ENCODE assay signal across 10 cellular contexts in the genomic region with DNA sequence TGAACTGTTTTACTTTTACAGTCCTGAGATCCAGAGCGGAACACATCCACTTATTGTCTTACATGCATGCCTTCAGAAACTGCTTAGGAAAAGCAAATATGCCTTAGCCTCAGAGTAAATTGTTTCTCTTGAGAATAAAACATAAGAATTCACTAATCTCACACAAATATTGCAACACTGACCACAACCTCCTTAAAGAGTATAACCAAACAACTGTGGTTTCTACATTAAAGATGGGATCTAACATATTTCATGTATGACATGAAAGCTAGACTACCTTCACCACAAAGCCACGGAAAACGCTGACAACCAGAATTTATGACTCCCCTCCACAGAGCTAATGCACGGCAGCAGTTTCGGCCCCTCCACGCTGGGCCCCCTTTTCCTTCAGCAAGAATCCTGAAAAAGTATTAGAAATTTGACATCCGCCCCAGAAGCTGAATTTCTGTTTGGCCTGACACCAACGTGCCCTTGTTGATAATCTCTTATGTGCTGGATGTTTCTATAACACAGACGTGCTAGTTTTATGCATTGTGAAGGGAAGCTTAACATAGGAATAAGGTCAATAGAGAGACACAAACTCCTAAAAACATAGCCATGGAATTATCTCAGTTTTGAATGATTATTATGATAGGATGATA.
DNase-seq lines count a peak whose midpoint lies in the region; ATAC-seq, FAIRE-seq and TF ChIP-seq lines count a peak whose summit lies in the region.
"Had no signal": no experiment of that assay in that cellular context is flagged by ENCODE, and none has a peak within 500 bp of the region (broad histone marks: within the 10 kb centered on the region; RNA-seq: fewer than 3 reads in every experiment).

No MANE protein-coding gene starts in this region.

- TF ChIP-seq CTCF in HepG2 (CRISPR knock-in tag; IDR thresholded peaks at IDR 0.05) (no peak), right lobe of liver (IDR thresholded peaks at IDR 0.05) (no peak), RWPE2 (IDR thresholded peaks at IDR 0.05; ENCODE audit: poor library complexity, severe bottlenecking) (no peak), fibroblast of the aortic adventitia (IDR thresholded peaks at IDR 0.05; ENCODE audit: insufficient read depth, low read length) (no peak), upper lobe of right lung (IDR thresholded peaks at IDR 0.05) (no peak)

- no peak for ATAC-seq in HepG2
- no peak for ATAC-seq in right lobe of liver
- peak; percentile 92 for ATAC-seq in RWPE2 (ENCODE audit: low read depth)
- ATAC-seq in upper lobe of right lung = peak; percentile 33

- H3K27ac ChIP-seq in HepG2 (ENCODE audit: extremely low read length, insufficient read depth, low read length) (no peak overlapping the region), right lobe of liver (no peak overlapping the region), RWPE2 (ENCODE audit: poor library complexity, severe bottlenecking) (no peak overlapping the region), upper lobe of right lung (no peak overlapping the region)

- H3K9me3 ChIP-seq in HepG2 (ENCODE audit: low read length) = no peaks in the 10 kb centered on the region
- H3K9me3 ChIP-seq in right lobe of liver = no peaks in the 10 kb centered on the region
- peaks cover 10% of the 10 kb centered on the region for H3K9me3 ChIP-seq in RWPE2 (ENCODE audit: severe bottlenecking)
- no peaks in the 10 kb centered on the region for H3K9me3 ChIP-seq in upper lobe of right lung

- no peak for DNase-seq in HepG2 (ENCODE audit: low spot score)
- DNase-seq in right lobe of liver = no peak
- DNase-seq in RWPE2 (ENCODE audit: low spot score) = no peak
- peak; percentile 93 for DNase-seq in fibroblast of the aortic adventitia (ENCODE audit: low read depth)
- no peak for DNase-seq in upper lobe of right lung
- no peak for DNase-seq in hippocampal formation (lab: John Stamatoyannopoulos, UW)
- no peak for DNase-seq in pons (ENCODE audit: low spot score)
- DNase-seq in DMS53 treated with DMSO at 0.1 percent for 48 hours (lab: John Stamatoyannopoulos, UW; ENCODE audit: unreplicated experiment) = no peak
- DNase-seq: activated CD8-positive, alpha-beta memory T cell treated with anti-CD3 and anti-CD28 coated beads for 24 hours; NCI-H1694 treated with DMSO at 0.1 percent for 48 hours had no signal

- no peaks in the 10 kb centered on the region for H3K36me3 ChIP-seq in HepG2 (replicated peaks in 1 of 2; ENCODE audit: control insufficient read depth in 1 of 2, insufficient read depth in 2 of 2, low read length in 2 of 2)
- no peaks in the 10 kb centered on the region for H3K36me3 ChIP-seq in right lobe of liver
- H3K36me3 ChIP-seq in RWPE2 (ENCODE audit: low read depth) = no peaks in the 10 kb centered on the region
- H3K36me3 ChIP-seq in upper lobe of right lung = no peaks in the 10 kb centered on the region

- TF ChIP-seq EP300 in HepG2 (IDR thresholded peaks at IDR 0.05; ENCODE audit: low read depth in 2 of 2, low read length in 2 of 2) (no peak), HepG2 (CRISPR knock-in tag; IDR thresholded peaks at IDR 0.05; ENCODE audit: borderline replicate concordance) (no peak)

- POLR2A ChIA-PET in HepG2 (lab: Yijun Ruan, JAX) = no interaction called here

- H3K79me2 ChIP-seq in HepG2 (ENCODE audit: insufficient read depth, low read length) = no peaks in the 10 kb centered on the region

- CTCF ChIA-PET in HepG2 (lab: Yijun Ruan, JAX; ENCODE audit: low intra/inter-chr PET ratio, low total read pairs) = no interaction called here

- no peak for FAIRE-seq in HepG2 (lab: Jason Lieb, UNC)

- no peak overlapping the region for H3K9ac ChIP-seq in HepG2 (ENCODE audit: insufficient read depth, low read depth, low read length)

- H2AFZ ChIP-seq in HepG2 (ENCODE audit: low read length) = no peak overlapping the region

- 45% methylated on average over 9 of the region's 9 CpGs for WGBS in HepG2 (ENCODE audit: low lambda C conversion rate)
- 50% methylated on average over 9 of the region's 9 CpGs for WGBS in right lobe of liver (ENCODE audit: insufficient coverage, low coverage, low lambda C conversion rate, missing lambda C conversion rate)

- H3K4me1 ChIP-seq in HepG2 (ENCODE audit: insufficient read depth, low read length) (0 out of 2 replicates have a peak, but pooled peaks cover 6% of the 10 kb centered on the region), right lobe of liver (no peaks in the 10 kb centered on the region), RWPE2 (ENCODE audit: insufficient read depth, poor library complexity, severe bottlenecking) (peaks cover 8% of the 10 kb centered on the region), upper lobe of right lung (no peaks in the 10 kb centered on the region)

- no peak for TF ChIP-seq RAD21 in HepG2 (CRISPR knock-in tag; IDR thresholded peaks at IDR 0.05)

- in situ Hi-C loops in HepG2 (cut with HindIII; ENCODE audit: extremely low pct_ligation_motif_present, low pct_unique_long_range_greater_than_20kb) = no loop called here

- H3K4me3 ChIP-seq in HepG2 (replicated peaks in 1 of 3; ENCODE audit: insufficient read depth in 1 of 3, low read depth in 2 of 3, low read length in 3 of 3) (no peak overlapping the region), right lobe of liver (no peak overlapping the region), RWPE2 (ENCODE audit: severe bottlenecking) (no peak overlapping the region), fibroblast of the aortic adventitia (ENCODE audit: low read depth, low read length) (no peak overlapping the region), upper lobe of right lung (no peak overlapping the region)

- H3K27me3 ChIP-seq in HepG2 (ENCODE audit: control insufficient read depth in 1 of 2, insufficient read depth in 2 of 2, low read length in 2 of 2) (no peaks in the 10 kb centered on the region), right lobe of liver (no peaks in the 10 kb centered on the region), RWPE2 (ENCODE audit: insufficient read depth, poor library complexity, severe bottlenecking) (no peaks in the 10 kb centered on the region), upper lobe of right lung (no peaks in the 10 kb centered on the region)

- H4K20me1 ChIP-seq in HepG2 (ENCODE audit: insufficient read depth, low read length) = no peaks in the 10 kb centered on the region

- no TSS peak for BruUV-seq in HepG2 (replicated peaks; lab: Mats Ljungman, UMichigan)

- intact Hi-C loops in HepG2 (cut with micrococcal nuclease; ENCODE audit: unreplicated experiment) (no loop called here), right lobe of liver (cut with DNase I) (no loop called here), upper lobe of right lung (cut with DNase I) (no loop called here)

- TF ChIP-seq POLR2A in HepG2 (IDR thresholded peaks at IDR 0.05; ENCODE audit: insufficient read depth in 1 of 2, low read depth in 2 of 2, low read length in 2 of 2) (no peak), right lobe of liver (IDR thresholded peaks at IDR 0.05) (no peak)

- H3K4me2 ChIP-seq in HepG2 (ENCODE audit: low read depth, low read length) = no peak overlapping the region

TF ChIP-seq in HepG2, 621 proteins besides CTCF, POLR2A, EP300 and RAD21:
- TF ChIP-seq MAFK (conservative IDR thresholded peaks at IDR 0.05 in 1 of 2, IDR thresholded peaks at IDR 0.05 in 1 of 2; ENCODE audit: low read length in 2 of 2) (peak; percentile 34 to 52), NR3C1 (CRISPR knock-in tag; IDR thresholded peaks at IDR 0.05) (no peak), HOXA5 (CRISPR knock-in tag; IDR thresholded peaks at IDR 0.05) (no peak), ZNF747 (CRISPR knock-in tag; IDR thresholded peaks at IDR 0.05; ENCODE audit: borderline replicate concordance) (no peak)
- TF ChIP-seq, protein P1, sequence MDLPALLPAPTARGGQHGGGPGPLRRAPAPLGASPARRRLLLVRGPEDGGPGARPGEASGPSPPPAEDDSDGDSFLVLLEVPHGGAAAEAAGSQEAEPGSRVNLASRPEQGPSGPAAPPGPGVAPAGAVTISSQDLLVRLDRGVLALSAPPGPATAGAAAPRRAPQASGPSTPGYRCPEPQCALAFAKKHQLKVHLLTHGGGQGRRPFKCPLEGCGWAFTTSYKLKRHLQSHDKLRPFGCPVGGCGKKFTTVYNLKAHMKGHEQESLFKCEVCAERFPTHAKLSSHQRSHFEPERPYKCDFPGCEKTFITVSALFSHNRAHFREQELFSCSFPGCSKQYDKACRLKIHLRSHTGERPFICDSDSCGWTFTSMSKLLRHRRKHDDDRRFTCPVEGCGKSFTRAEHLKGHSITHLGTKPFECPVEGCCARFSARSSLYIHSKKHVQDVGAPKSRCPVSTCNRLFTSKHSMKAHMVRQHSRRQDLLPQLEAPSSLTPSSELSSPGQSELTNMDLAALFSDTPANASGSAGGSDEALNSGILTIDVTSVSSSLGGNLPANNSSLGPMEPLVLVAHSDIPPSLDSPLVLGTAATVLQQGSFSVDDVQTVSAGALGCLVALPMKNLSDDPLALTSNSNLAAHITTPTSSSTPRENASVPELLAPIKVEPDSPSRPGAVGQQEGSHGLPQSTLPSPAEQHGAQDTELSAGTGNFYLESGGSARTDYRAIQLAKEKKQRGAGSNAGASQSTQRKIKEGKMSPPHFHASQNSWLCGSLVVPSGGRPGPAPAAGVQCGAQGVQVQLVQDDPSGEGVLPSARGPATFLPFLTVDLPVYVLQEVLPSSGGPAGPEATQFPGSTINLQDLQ (CRISPR knock-in tag; IDR thresholded peaks at IDR 0.05) = no peak
- TF ChIP-seq, protein P2, sequence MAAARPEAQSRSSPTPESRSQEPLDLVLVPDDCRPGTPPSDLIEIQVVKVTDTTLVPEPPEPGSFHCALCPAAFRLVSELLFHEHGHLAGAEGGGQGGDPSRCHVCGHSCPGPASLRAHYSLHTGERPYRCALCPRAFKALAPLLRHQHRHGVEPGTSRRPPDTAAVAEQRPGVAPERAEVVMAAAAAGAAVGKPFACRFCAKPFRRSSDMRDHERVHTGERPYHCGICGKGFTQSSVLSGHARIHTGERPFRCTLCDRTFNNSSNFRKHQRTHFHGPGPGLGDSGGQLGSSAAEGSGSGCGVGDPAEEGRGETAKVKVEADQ (CRISPR knock-in tag; IDR thresholded peaks at IDR 0.05; ENCODE audit: borderline replicate concordance) = no peak

Comparison
In these comparisons a context has a peak if more than half of its experiments do, and no peak if none do; other contexts are left out.
1. ATAC-seq: peak in RWPE2 (single experiment) and upper lobe of right lung (single experiment); none in HepG2 (single experiment) and right lobe of liver (0 of 4).